19 cellular contexts compared by ENCODE assay signal in the genomic region with DNA sequence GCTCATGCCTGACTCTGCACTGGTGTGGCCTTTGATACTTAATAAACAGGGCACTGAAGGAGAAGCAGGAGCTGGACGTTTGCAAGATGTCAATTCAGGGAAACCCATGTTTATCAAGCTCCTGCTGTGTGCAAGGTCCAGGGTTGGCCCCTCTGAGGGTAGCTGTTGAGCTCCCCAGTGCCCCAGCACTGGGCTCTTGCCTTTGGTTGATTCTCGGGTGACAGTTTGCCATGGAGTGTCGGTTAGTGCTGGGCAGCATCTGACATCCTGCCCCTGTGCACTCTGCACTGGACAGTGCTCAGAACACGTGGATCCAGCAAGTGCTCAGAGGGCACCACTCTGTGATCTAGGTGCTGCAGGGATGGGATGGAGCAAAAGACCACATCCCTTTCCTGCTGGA.
"Had no signal": no experiment of that assay in that cellular context is flagged by ENCODE, and none has a peak within 500 bp of the region (broad histone marks: within the 10 kb centered on the region; RNA-seq: fewer than 3 reads in every experiment).

No MANE protein-coding gene starts in this region.

- H3K27ac ChIP-seq: brain microvascular endothelial cell, skin epidermis, stomach, thyroid gland, vagina had no signal

- H3K4me3 ChIP-seq: skin epidermis, stomach, thyroid gland, vagina had no signal

- H3K27me3 Mint-ChIP-seq: activated CD4-positive, alpha-beta T cell treated with anti-CD3 and anti-CD28 coated beads, Interleukin-2, amount 10 ng/mL, durations not matched to agents 7 days and 5 days; activated naive CD8-positive, alpha-beta T cell treated with anti-CD3 and anti-CD28 coated beads, Interleukin-2, amount 10 ng/mL, durations not matched to agents 7 days and 5 days; dendritic cell treated with granulocyte-macrophage colony-stimulating factor and Interleukin-4, amounts not matched to agents 40 ng/mL and 50 ng/mL, for 4 days; progenitor cell of endocrine pancreas had no signal

- H3K36me3 Mint-ChIP-seq: activated naive CD8-positive, alpha-beta T cell treated with anti-CD3 and anti-CD28 coated beads, Interleukin-2, amount 10 ng/mL, durations not matched to agents 7 days and 5 days; natural killer cell had no signal

- H3K27ac Mint-ChIP-seq: activated CD4-positive, alpha-beta T cell treated with anti-CD3 and anti-CD28 coated beads, Interleukin-2, amount 10 ng/mL, durations not matched to agents 7 days and 5 days; activated naive CD8-positive, alpha-beta T cell treated with anti-CD3 and anti-CD28 coated beads, Interleukin-2, amount 10 ng/mL, durations not matched to agents 7 days and 5 days; dendritic cell treated with granulocyte-macrophage colony-stimulating factor and Interleukin-4, amounts not matched to agents 40 ng/mL and 50 ng/mL, for 4 days; endodermal cell; natural killer cell; progenitor cell of endocrine pancreas had no signal

- ATAC-seq: left colon, natural killer cell, right cardiac atrium had no signal

- H3K36me3 ChIP-seq: brain microvascular endothelial cell, thyroid gland had no signal

- H3K9me3 Mint-ChIP-seq: activated CD4-positive, alpha-beta T cell treated with anti-CD3 and anti-CD28 coated beads, Interleukin-2, amount 10 ng/mL, durations not matched to agents 7 days and 5 days; activated naive CD8-positive, alpha-beta T cell treated with anti-CD3 and anti-CD28 coated beads, Interleukin-2, amount 10 ng/mL, durations not matched to agents 7 days and 5 days; dendritic cell treated with granulocyte-macrophage colony-stimulating factor and Interleukin-4, amounts not matched to agents 40 ng/mL and 50 ng/mL, for 4 days; natural killer cell had no signal

- H3K4me1 Mint-ChIP-seq: endodermal cell had no signal

- H3K27me3 ChIP-seq: brain microvascular endothelial cell, stomach, thyroid gland, vagina had no signal

- H3K4me3 Mint-ChIP-seq: activated CD4-positive, alpha-beta T cell treated with anti-CD3 and anti-CD28 coated beads, Interleukin-2, amount 10 ng/mL, durations not matched to agents 7 days and 5 days; activated naive CD8-positive, alpha-beta T cell treated with anti-CD3 and anti-CD28 coated beads, Interleukin-2, amount 10 ng/mL, durations not matched to agents 7 days and 5 days; dendritic cell treated with granulocyte-macrophage colony-stimulating factor and Interleukin-4, amounts not matched to agents 40 ng/mL and 50 ng/mL, for 4 days; endodermal cell; natural killer cell had no signal

- H3K9me3 ChIP-seq: stomach, thyroid gland, vagina had no signal

- DNase-seq: activated CD4-positive, alpha-beta T cell treated with anti-CD3 and anti-CD28 coated beads, Interleukin-2, amount 10 ng/mL, durations not matched to agents 7 days and 5 days; activated naive CD4-positive, alpha-beta T cell; activated naive CD8-positive, alpha-beta T cell treated with anti-CD3 and anti-CD28 coated beads, Interleukin-2, amount 10 ng/mL, durations not matched to agents 7 days and 5 days; brain microvascular endothelial cell; cerebellar nuclear complex; endodermal cell; natural killer cell; nucleus accumbens; stimulated activated CD4-positive, alpha-beta T cell treated with anti-CD3 and anti-CD28 coated beads, Interleukin-4, amount 100 ng/mL, for 4 hours; stimulated activated CD8-positive, alpha-beta memory T cell treated with anti-CD3 and anti-CD28 coated beads, Interleukin-4, amount 100 ng/mL, for 48 hours; stomach; T-helper 9 cell; thyroid gland had no signal
